8 cellular contexts compared by ENCODE assay signal in the genomic region with DNA sequence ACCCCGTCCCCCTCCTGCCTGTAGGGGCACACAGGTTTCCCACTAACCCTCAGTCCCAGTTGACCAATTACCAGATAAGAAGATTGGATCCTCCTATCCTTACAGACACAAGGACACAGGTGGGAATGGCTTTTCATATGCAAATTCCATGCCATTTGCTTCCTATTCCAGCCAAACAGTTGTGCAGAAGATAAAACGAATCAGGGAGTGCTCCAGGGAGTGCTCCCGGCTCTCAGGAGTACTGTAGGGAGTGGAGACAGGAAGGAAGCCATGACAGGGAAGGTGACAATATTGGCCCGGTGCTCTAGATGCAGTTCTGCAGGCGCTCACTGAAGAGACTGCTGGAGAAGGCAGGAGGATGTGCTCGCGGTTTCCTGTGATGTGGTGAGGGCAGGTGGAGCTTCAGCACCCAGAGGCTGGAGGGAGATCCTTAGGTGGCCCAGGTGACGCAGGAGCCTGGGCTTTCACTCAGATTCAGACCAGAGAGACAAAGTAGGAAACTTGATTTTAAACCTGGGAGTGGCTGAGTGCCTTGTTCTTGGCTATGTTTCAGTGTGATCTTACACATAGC.
DNase-seq lines count a peak whose midpoint lies in the region; ATAC-seq and FAIRE-seq lines count a peak whose summit lies in the region.

No MANE protein-coding gene starts in this region.

- ATAC-seq in T-helper 17 cell, result peak; percentile 89

- peaks cover 14% of the 10 kb centered on the region for H3K27me3 Mint-ChIP-seq in T-helper 17 cell

- H3K4me3 Mint-ChIP-seq in T-helper 17 cell, result peak overlapping the region; percentile 66

- peak overlapping the region; percentile 25 for H3K27ac ChIP-seq in angular gyrus (ENCODE audit: low read depth, low read length)

- H3K36me3 Mint-ChIP-seq in T-helper 17 cell (ENCODE audit: low read depth), result no peaks in the 10 kb centered on the region

- H3K4me1 Mint-ChIP-seq in T-helper 17 cell, result peaks cover 31% of the 10 kb centered on the region

- peak; percentile 51 for FAIRE-seq in GM18507 (lab: Jason Lieb, UNC)

- DNase-seq in GM18507 (ENCODE audit: extremely low spot score, insufficient read length, low read depth), result peak; percentile 17
- peak; percentile 52 to 69 (median 62) for DNase-seq in T-helper 17 cell
- DNase-seq in stimulated activated CD4-positive, alpha-beta T cell treated with anti-CD3 and anti-CD28 coated beads, Interleukin-2, amount 100 ng/mL, for 24 hours, result peak; percentile 63 to 83
- no peak for DNase-seq in SHP77 treated with DMSO at 0.1 percent for 48 hours (lab: John Stamatoyannopoulos, UW)
- DNase-seq in anterior cingulate cortex (lab: John Stamatoyannopoulos, UW), result no peak
- DNase-seq in NCI-H774 (lab: John Stamatoyannopoulos, UW), result no peak
- no peak for DNase-seq in NCI-H1417 treated with DMSO at 0.1 percent for 48 hours (lab: John Stamatoyannopoulos, UW)

- peak overlapping the region; percentile 91 for H3K27ac Mint-ChIP-seq in T-helper 17 cell

- no peaks in the 10 kb centered on the region for H3K9me3 ChIP-seq in T-helper 17 cell (ENCODE audit: control insufficient read depth, low read length, poor library complexity, severe bottlenecking)

Comparison
In these comparisons a context has a peak if more than half of its experiments do, and no peak if none do; other contexts are left out.
1. DNase-seq: peak in GM18507 (single experiment), T-helper 17 cell (3 of 3) and stimulated activated CD4-positive, alpha-beta T cell treated with anti-CD3 and anti-CD28 coated beads, Interleukin-2, amount 100 ng/mL, for 24 hours (2 of 2); none in SHP77 treated with DMSO at 0.1 percent for 48 hours (single experiment), anterior cingulate cortex (0 of 58), NCI-H774 (single experiment) and NCI-H1417 treated with DMSO at 0.1 percent for 48 hours (single experiment).